ENCODE assay signal across 8 cellular contexts in genomic region chr2:180005465-180005864, GRCh38. TPM values are rescaled to one million over a fixed set of nuclear protein-coding genes. Genes with fewer than 3 reads are reported as not detected.
DNase-seq lines count a peak whose midpoint lies in the region; TF ChIP-seq lines count a peak whose summit lies in the region.
"Not testable (repeated sequence)": the region's sequence is repeated elsewhere in the genome, so short reads cannot be mapped to it uniquely, and the experiment has no call there.

No MANE protein-coding gene starts in this region.

- not testable (repeated sequence) for H3K27me3 ChIP-seq in effector memory CD4-positive, alpha-beta T cell (replicated peaks; ENCODE audit: control insufficient read depth, insufficient read depth, low read length, poor library complexity, severe bottlenecking); neural progenitor cell; suprapubic skin

- H3K27ac ChIP-seq in effector memory CD4-positive, alpha-beta T cell (ENCODE audit: insufficient read depth, low read length, poor library complexity, severe bottlenecking); neural progenitor cell; suprapubic skin: not testable (repeated sequence)

- TF ChIP-seq CTCF in neural progenitor cell (IDR thresholded peaks at IDR 0.05); suprapubic skin (IDR thresholded peaks at IDR 0.05): not testable (repeated sequence)

- H3K4me1 ChIP-seq in ES-I3 (ENCODE audit: insufficient read depth, low read length): peaks cover 25% of the 10 kb centered on the region
- not testable (repeated sequence) for H3K4me1 ChIP-seq in effector memory CD4-positive, alpha-beta T cell (ENCODE audit: control insufficient read depth, insufficient read depth, low read length, poor library complexity, severe bottlenecking)
- peaks cover 16% of the 10 kb centered on the region for H3K4me1 ChIP-seq in neural progenitor cell
- H3K4me1 ChIP-seq in suprapubic skin: peaks cover 28% of the 10 kb centered on the region

- not testable (repeated sequence) for H3K36me3 Mint-ChIP-seq in T-helper 2 cell treated with Interferon-gamma antibody and Interleukin-4, amounts not matched to agents 5 μg/mL and 100 μg/mL, for 36 hours (ENCODE audit: low read depth); activated naive CD8-positive, alpha-beta T cell; immature natural killer cell; neural progenitor cell

- H3K4me1 Mint-ChIP-seq in T-helper 2 cell treated with Interferon-gamma antibody and Interleukin-4, amounts not matched to agents 5 μg/mL and 100 μg/mL, for 36 hours (ENCODE audit: low read depth): peaks cover 18% of the 10 kb centered on the region
- peaks cover 55% of the 10 kb centered on the region for H3K4me1 Mint-ChIP-seq in activated naive CD8-positive, alpha-beta T cell (ENCODE audit: low read depth)
- H3K4me1 Mint-ChIP-seq in immature natural killer cell: peaks cover 39 to 54% of the 10 kb centered on the region in 2 donors
- not testable (repeated sequence) for H3K4me1 Mint-ChIP-seq in neural progenitor cell

- peak overlapping the region; percentile 20; the same call in 1 of the 2 replicates for H3K9ac ChIP-seq in ES-I3 (ENCODE audit: low read depth, low read length)
- H3K9ac ChIP-seq in neural progenitor cell: not testable (repeated sequence)

- not testable (repeated sequence) for H3K27ac Mint-ChIP-seq in T-helper 2 cell treated with Interferon-gamma antibody and Interleukin-4, amounts not matched to agents 5 μg/mL and 100 μg/mL, for 36 hours; activated naive CD8-positive, alpha-beta T cell; neural progenitor cell
- H3K27ac Mint-ChIP-seq in immature natural killer cell: peak overlapping the region in 2 of 6 donors; percentile 56 to 99

- WGBS in suprapubic skin: 97% methylated on average over 7 of the region's 7 CpGs

- H3K4me3 ChIP-seq in Jurkat, Clone E6-1 (ENCODE audit: low read length): peak overlapping the region; percentile 95
- H3K4me3 ChIP-seq in effector memory CD4-positive, alpha-beta T cell (ENCODE audit: insufficient read depth, low read depth, low read length, poor library complexity, severe bottlenecking): peak overlapping the region; percentile 93
- H3K4me3 ChIP-seq in neural progenitor cell (peak overlapping the region; percentile 73), suprapubic skin (peak overlapping the region; percentile 80)

- not testable (repeated sequence) for H3K36me3 ChIP-seq in ES-I3 (ENCODE audit: insufficient read depth, low read length); effector memory CD4-positive, alpha-beta T cell (ENCODE audit: control insufficient read depth, insufficient read depth, low read length); neural progenitor cell; suprapubic skin

- not testable (repeated sequence) for H3K9me3 Mint-ChIP-seq in T-helper 2 cell treated with Interferon-gamma antibody and Interleukin-4, amounts not matched to agents 5 μg/mL and 100 μg/mL, for 36 hours; activated naive CD8-positive, alpha-beta T cell (ENCODE audit: low read depth); immature natural killer cell; neural progenitor cell

- H2AFZ ChIP-seq in neural progenitor cell (replicated peaks): not testable (repeated sequence)

- not testable (repeated sequence) for H3F3A ChIP-seq in neural progenitor cell (ENCODE audit: low read depth)

- not testable (repeated sequence) for H4K20me1 ChIP-seq in neural progenitor cell (ENCODE audit: low read depth)

- not testable (repeated sequence) for H3K27me3 Mint-ChIP-seq in T-helper 2 cell treated with Interferon-gamma antibody and Interleukin-4, amounts not matched to agents 5 μg/mL and 100 μg/mL, for 36 hours (ENCODE audit: low read depth); activated naive CD8-positive, alpha-beta T cell; immature natural killer cell (ENCODE audit: low read depth in 3 of 3); neural progenitor cell (ENCODE audit: insufficient read depth, low read depth)

- peak overlapping the region; percentile 96 for H3K4me3 Mint-ChIP-seq in T-helper 2 cell treated with Interferon-gamma antibody and Interleukin-4, amounts not matched to agents 5 μg/mL and 100 μg/mL, for 36 hours
- peak overlapping the region; percentile 95 for H3K4me3 Mint-ChIP-seq in activated naive CD8-positive, alpha-beta T cell
- H3K4me3 Mint-ChIP-seq in immature natural killer cell: peak overlapping the region; percentile 94 to 98 (median 97)
- H3K4me3 Mint-ChIP-seq in neural progenitor cell: peak overlapping the region; percentile 95

- peak overlapping the region; percentile 92 for H3K4me2 ChIP-seq in neural progenitor cell

- not testable (repeated sequence) for DNase-seq in Jurkat, Clone E6-1 (ENCODE audit: low read depth, low spot score); T-helper 2 cell treated with Interferon-gamma antibody and Interleukin-4, amounts not matched to agents 5 μg/mL and 100 μg/mL, for 36 hours (ENCODE audit: low spot score); effector memory CD4-positive, alpha-beta T cell; immature natural killer cell; neural progenitor cell (ENCODE audit: low spot score); suprapubic skin (ENCODE audit: low spot score in 2 of 2)

- H3K9me3 ChIP-seq in ES-I3 (ENCODE audit: control insufficient read depth, insufficient read depth, low read length); effector memory CD4-positive, alpha-beta T cell (ENCODE audit: control insufficient read depth, low read length); neural progenitor cell (ENCODE audit: low read depth); suprapubic skin: not testable (repeated sequence)

- TF ChIP-seq POLR2A in suprapubic skin (IDR thresholded peaks at IDR 0.05): not testable (repeated sequence)

- H3K79me2 ChIP-seq in neural progenitor cell (ENCODE audit: low read depth): peaks cover 65% of the 10 kb centered on the region

- not testable (repeated sequence) for TF ChIP-seq EP300 in suprapubic skin (IDR thresholded peaks at IDR 0.05)

RNA-seq across cellular contexts. Expression of gene CWC22, which starts 1.6 kb away (rescaled TPM):
- polyA plus RNA-seq in Jurkat, Clone E6-1 (2012; ENCODE audit: insufficient read depth, insufficient read length): 23.0 TPM
- polyA plus RNA-seq in immature natural killer cell: 10 to 100 TPM; 15.2 to 28.3 (median 21.1) TPM
- total RNA-seq in neural progenitor cell (ENCODE audit: low replicate concordance) (43.6 and 60.2 TPM in 2 replicates), suprapubic skin (10 to 100 TPM; 13.2 to 24.3 (median 19.4) TPM)
